Comparison of ENCODE assay signal across 16 cellular contexts in the genomic region with DNA sequence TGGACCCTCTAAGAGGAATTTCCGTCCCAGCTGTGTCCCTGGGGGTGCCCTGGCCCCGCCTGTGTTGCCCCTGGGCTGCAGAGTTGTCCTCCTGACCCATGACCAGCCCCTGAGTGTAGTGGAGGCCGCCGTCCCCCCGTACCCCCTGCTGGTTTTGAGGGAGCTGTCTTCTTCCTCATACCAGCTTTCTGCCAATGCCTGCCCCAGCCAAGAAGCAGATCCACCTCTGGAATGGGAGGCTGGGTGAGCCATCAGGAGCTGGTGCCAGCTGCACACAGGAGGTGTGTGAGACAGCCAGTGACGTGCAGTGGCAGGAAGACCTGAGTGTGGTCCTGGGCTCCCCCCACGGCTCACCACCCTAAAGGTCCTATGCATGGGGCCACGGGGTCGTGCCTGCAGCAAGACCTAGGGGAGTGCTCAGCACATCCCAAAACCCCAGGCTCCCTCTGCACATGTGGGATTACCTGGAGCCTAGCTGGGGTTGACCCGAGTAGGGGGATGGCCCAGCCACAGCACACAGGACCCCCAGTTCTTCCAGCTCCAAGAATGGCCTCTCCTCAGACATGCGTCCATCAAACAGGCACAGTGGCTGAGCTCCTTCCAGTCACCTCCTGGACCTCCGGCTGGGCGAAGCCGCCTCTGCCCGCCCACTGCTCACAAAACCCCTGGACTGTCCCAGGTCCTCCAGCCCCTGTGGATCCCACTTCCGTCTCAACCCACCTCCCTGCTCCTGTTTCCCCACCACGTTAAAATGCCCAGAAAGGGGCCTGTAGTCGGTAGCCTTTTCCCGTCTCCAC.
"Had no signal": no experiment of that assay in that cellular context is flagged by ENCODE, and none has a peak within 500 bp of the region (broad histone marks: within the 10 kb centered on the region; RNA-seq: fewer than 3 reads in every experiment).

No MANE protein-coding gene starts in this region.

- FAIRE-seq: colon, islet of Langerhans had no signal

- H3K9me3 ChIP-seq: esophagus squamous epithelium, left lung had no signal

- H3K4me3 ChIP-seq: esophagus squamous epithelium, heart left ventricle, left lung, sigmoid colon, skin epidermis had no signal

- H3K4me1 ChIP-seq: esophagus squamous epithelium, heart left ventricle, left lung, sigmoid colon had no signal

- H3K36me3 ChIP-seq: esophagus squamous epithelium, heart left ventricle, left lung, sigmoid colon had no signal

- ATAC-seq: effector memory CD8-positive, alpha-beta T cell; heart left ventricle; left lung; naive thymus-derived CD4-positive, alpha-beta T cell had no signal

- DNase-seq: effector memory CD8-positive, alpha-beta T cell; esophagus squamous epithelium; foreskin fibroblast; hypothalamus; left lung; mammary epithelial cell; naive thymus-derived CD4-positive, alpha-beta T cell; nephron progenitor cell; sigmoid colon; stimulated activated CD4-positive, alpha-beta T cell treated with anti-CD3 and anti-CD28 coated beads, Interleukin-12 subunit alpha, Interleukin-12 subunit beta, amount 100 ng/mL, for 4 hours; stimulated activated naive CD4-positive, alpha-beta T cell treated with Interleukin-2 at 50 U/mL for 16 hours; trophoblast cell had no signal

- H3K27ac ChIP-seq: esophagus squamous epithelium, heart left ventricle, left lung, sigmoid colon, skin epidermis had no signal
